ENCODE assay signal across 28 cellular contexts in genomic region chr19:29521291-29522075, GRCh38. TPM values are rescaled to one million over a fixed set of nuclear protein-coding genes. Genes with fewer than 3 reads are reported as not detected.
"Had no signal": no experiment of that assay in that cellular context is flagged by ENCODE, and none has a peak within 500 bp of the region (broad histone marks: within the 10 kb centered on the region; RNA-seq: fewer than 3 reads in every experiment).

No MANE protein-coding gene starts in this region.

- H3K36me3 ChIP-seq: esophagus squamous epithelium, heart left ventricle, ovary, right atrium auricular region, sigmoid colon, tibial artery had no signal

- DNase-seq: caudate nucleus; cerebellar nuclear complex; effector memory CD8-positive, alpha-beta T cell; erythroblast; esophagus squamous epithelium; foreskin melanocyte; hippocampal formation; kidney glomerular epithelial cell; left ventricle myocardium superior; mesenchymal stem cell; nephron progenitor cell; ovary; sigmoid colon; stimulated activated CD4-positive, alpha-beta T cell treated with anti-CD3 and anti-CD28 coated beads, Interleukin-4, amount 100 ng/mL, for 4 hours; stimulated activated naive CD8-positive, alpha-beta T cell treated with anti-CD3 and anti-CD28 coated beads, Interleukin-15, Interleukin-2, amounts not matched to agents 100 U/mL and 50 U/mL, for 24 hours; testis; tibial artery had no signal

- H3K9me3 Mint-ChIP-seq: dendritic cell treated with granulocyte-macrophage colony-stimulating factor and Interleukin-4, amounts not matched to agents 40 ng/mL and 50 ng/mL, for 4 days; effector memory CD8-positive, alpha-beta T cell; mesothelial cell of epicardium; naive thymus-derived CD8-positive, alpha-beta T cell; nephron progenitor cell; type B pancreatic cell had no signal

- H3K4me3 Mint-ChIP-seq: dendritic cell treated with granulocyte-macrophage colony-stimulating factor and Interleukin-4, amounts not matched to agents 40 ng/mL and 50 ng/mL, for 4 days; effector memory CD8-positive, alpha-beta T cell; mesothelial cell of epicardium; naive thymus-derived CD8-positive, alpha-beta T cell; nephron progenitor cell; stimulated activated memory B cell treated with anti-CD40 and anti-IgM and Interleukin-4, amounts not matched to agents 10 μg/mL and 1 μg/mL and 100 μg/mL, for 72 hours; type B pancreatic cell had no signal

- H3K4me3 ChIP-seq: esophagus squamous epithelium, heart left ventricle, ovary, right atrium auricular region, sigmoid colon, testis, tibial artery had no signal

- H3K27ac Mint-ChIP-seq: dendritic cell treated with granulocyte-macrophage colony-stimulating factor and Interleukin-4, amounts not matched to agents 40 ng/mL and 50 ng/mL, for 4 days; effector memory CD8-positive, alpha-beta T cell; mesothelial cell of epicardium; naive thymus-derived CD8-positive, alpha-beta T cell; nephron progenitor cell; stimulated activated memory B cell treated with anti-CD40 and anti-IgM and Interleukin-4, amounts not matched to agents 10 μg/mL and 1 μg/mL and 100 μg/mL, for 72 hours; type B pancreatic cell had no signal

- H3K9me3 ChIP-seq: esophagus squamous epithelium, heart left ventricle, ovary, right atrium auricular region, sigmoid colon, testis, tibial artery had no signal

- H3K27ac ChIP-seq: esophagus squamous epithelium, heart left ventricle, ovary, right atrium auricular region, sigmoid colon, testis, tibial artery had no signal

- H3K4me1 Mint-ChIP-seq: stimulated activated memory B cell treated with anti-CD40 and anti-IgM and Interleukin-4, amounts not matched to agents 10 μg/mL and 1 μg/mL and 100 μg/mL, for 72 hours had no signal

- ATAC-seq: effector memory CD8-positive, alpha-beta T cell; heart left ventricle; left ventricle myocardium superior; naive thymus-derived CD8-positive, alpha-beta T cell; stimulated activated memory B cell treated with anti-CD40 and anti-IgM and Interleukin-4, amounts not matched to agents 10 μg/mL and 1 μg/mL and 100 μg/mL, for 72 hours; stimulated activated naive CD8-positive, alpha-beta T cell treated with anti-CD3 and anti-CD28 coated beads, Interleukin-15, Interleukin-2, amounts not matched to agents 100 U/mL and 50 U/mL, for 24 hours had no signal

- H3K36me3 Mint-ChIP-seq: mesothelial cell of epicardium; stimulated activated memory B cell treated with anti-CD40 and anti-IgM and Interleukin-4, amounts not matched to agents 10 μg/mL and 1 μg/mL and 100 μg/mL, for 72 hours; type B pancreatic cell had no signal

- H3K27me3 ChIP-seq: ovary, testis had no signal

RNA-seq across cellular contexts. Expression of gene VSTM2B, which starts 4.3 kb away (rescaled TPM):
- total RNA-seq: bronchial epithelial cell; esophagus squamous epithelium; heart left ventricle; left ventricle myocardium superior; lung microvascular endothelial cell; mesothelial cell of epicardium; myocyte; naive thymus-derived CD8-positive, alpha-beta T cell; right atrium auricular region; skeletal muscle tissue had no signal
- polyA plus RNA-seq: heart left ventricle, ovary, sigmoid colon had no signal
